In the genomic region with DNA sequence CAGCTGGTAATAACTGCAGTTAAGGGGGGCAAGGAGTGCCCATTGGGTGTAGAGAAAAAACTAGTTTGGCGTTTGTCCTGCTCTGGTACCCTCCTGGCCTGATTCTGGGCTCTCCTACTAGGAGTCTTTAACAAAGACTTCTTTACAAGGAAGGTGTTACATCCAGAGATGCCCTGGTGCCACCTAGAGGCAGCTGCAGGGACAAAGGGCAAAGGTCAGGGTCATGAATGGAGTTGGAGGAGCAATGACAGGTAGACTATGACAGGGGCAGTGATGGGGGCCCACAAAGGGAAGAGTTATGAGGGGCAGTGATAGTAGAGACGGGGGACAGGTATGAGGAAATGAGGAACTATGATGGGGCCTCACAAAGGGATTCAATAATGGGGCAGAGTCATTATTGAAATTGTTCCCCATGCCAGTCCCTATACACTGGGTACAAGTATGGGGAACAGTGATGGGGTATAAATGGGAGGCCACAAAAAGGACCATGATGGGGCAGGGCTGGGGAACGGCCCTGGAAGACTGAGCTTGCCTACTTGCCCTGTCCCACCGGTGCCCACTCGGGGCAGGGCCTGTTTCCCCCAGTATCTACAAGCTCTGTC, we compare ENCODE assay signal across 10 cellular contexts. TPM values are rescaled to one million over a fixed set of nuclear protein-coding genes. Genes with fewer than 3 reads are reported as not detected.
DNase-seq lines count a peak whose midpoint lies in the region; ATAC-seq and TF ChIP-seq lines count a peak whose summit lies in the region.
"Had no signal": no experiment of that assay in that cellular context is flagged by ENCODE, and none has a peak within 500 bp of the region (broad histone marks: within the 10 kb centered on the region; RNA-seq: fewer than 3 reads in every experiment).

No MANE protein-coding gene starts in this region.

- DNase-seq in ELR (ENCODE audit: low read depth) (peak; percentile 37), NCI-H1105 (lab: John Stamatoyannopoulos, UW) (peak; percentile 23), fibroblast of villous mesenchyme (ENCODE audit: low read depth) (peak; percentile 16), NCI-H345 treated with DMSO at 0.1 percent for 48 hours (lab: John Stamatoyannopoulos, UW; ENCODE audit: unreplicated experiment) (no peak), DMS79 (lab: John Stamatoyannopoulos, UW) (no peak)
- peak; percentile 84 for DNase-seq in activated CD8-positive, alpha-beta T cell treated with anti-CD3 and anti-CD28 coated beads for 36 hours
- DNase-seq in stimulated activated CD4-positive, alpha-beta T cell treated with anti-CD3 and anti-CD28 coated beads, Interleukin-15, amount 100 ng/mL, for 48 hours (ENCODE audit: low read depth in 2 of 2) = peak; percentile 40 to 43

- no peak overlapping the region for H3K4me3 Mint-ChIP-seq in activated CD8-positive, alpha-beta T cell treated with anti-CD3 and anti-CD28 coated beads for 36 hours

- peak; percentile 58 for TF ChIP-seq CTCF in activated CD8-positive, alpha-beta T cell treated with anti-CD3 and anti-CD28 coated beads for 36 hours (IDR thresholded peaks at IDR 0.05)
- TF ChIP-seq CTCF in fibroblast of villous mesenchyme (IDR thresholded peaks at IDR 0.05; ENCODE audit: insufficient read depth, low read depth, low read length) = peak; percentile 35

- POLR2A ChIA-PET in activated CD8-positive, alpha-beta T cell treated with anti-CD3 and anti-CD28 coated beads for 36 hours (lab: Charles Lee) = interaction anchor here (0.6 to 2.9 kb wide), 2 partner anchors 29 to 65 kb away, joined by 3 to 14 read pairs; partner anchors contain the start of gene QRICH1

- no peak overlapping the region for H3K4me3 ChIP-seq in fibroblast of villous mesenchyme (ENCODE audit: low read depth, low read length)
- H3K4me3 ChIP-seq: psoas muscle, SJCRH30 had no signal

- intact Hi-C loops in activated CD8-positive, alpha-beta T cell treated with anti-CD3 and anti-CD28 coated beads for 36 hours (cut with micrococcal nuclease) = loop anchor here (2.0 kb wide), 1 partner anchor 63 kb away; the partner anchor contains the start of gene QRICH1

- H3K27me3 Mint-ChIP-seq in activated CD8-positive, alpha-beta T cell treated with anti-CD3 and anti-CD28 coated beads for 36 hours = no peaks in the 10 kb centered on the region

- H3K4me1 Mint-ChIP-seq in activated CD8-positive, alpha-beta T cell treated with anti-CD3 and anti-CD28 coated beads for 36 hours (ENCODE audit: low read depth) = peaks cover 19% of the 10 kb centered on the region

- H3K36me3 Mint-ChIP-seq in activated CD8-positive, alpha-beta T cell treated with anti-CD3 and anti-CD28 coated beads for 36 hours (ENCODE audit: low read depth) = peaks cover 6% of the 10 kb centered on the region

- H3K9me3 Mint-ChIP-seq in activated CD8-positive, alpha-beta T cell treated with anti-CD3 and anti-CD28 coated beads for 36 hours = no peaks in the 10 kb centered on the region

- H3K27ac Mint-ChIP-seq in activated CD8-positive, alpha-beta T cell treated with anti-CD3 and anti-CD28 coated beads for 36 hours = peak overlapping the region; percentile 14

- CTCF ChIA-PET in activated CD8-positive, alpha-beta T cell treated with anti-CD3 and anti-CD28 coated beads for 36 hours (lab: Charles Lee) = interaction anchor here (1.2 to 2.7 kb wide), 7 partner anchors 10 to 291 kb away, joined by 3 to 17 read pairs (median 5); partner anchors contain the start of genes KLHDC8B, QRICH1 and USP19

- ATAC-seq in activated CD8-positive, alpha-beta T cell treated with anti-CD3 and anti-CD28 coated beads for 36 hours = peak; percentile 90
- no peak for ATAC-seq in HG02798 (IDR thresholded peaks at IDR 0.05; ENCODE audit: poor library complexity, unreplicated experiment)

RNA-seq across cellular contexts. Expression of gene CCDC71, which starts 7.9 kb away (rescaled TPM):
- total RNA-seq in activated CD8-positive, alpha-beta T cell treated with anti-CD3 and anti-CD28 coated beads for 36 hours = 10 to 100 TPM; 18.1 to 18.7 TPM
- 22.9 and 24.2 TPM in 2 replicates for total RNA-seq in fibroblast of villous mesenchyme

RNA-seq across cellular contexts. Expression of gene KLHDC8B, which starts 13.2 kb away (rescaled TPM):
- 1 to 10 TPM; 1.3 to 2.2 TPM for total RNA-seq in activated CD8-positive, alpha-beta T cell treated with anti-CD3 and anti-CD28 coated beads for 36 hours
- total RNA-seq in fibroblast of villous mesenchyme = 19.4 and 22.9 TPM in 2 replicates

RNA-seq across cellular contexts. Expression of gene LAMB2, which starts 25.4 kb away (rescaled TPM):
- total RNA-seq in activated CD8-positive, alpha-beta T cell treated with anti-CD3 and anti-CD28 coated beads for 36 hours = not detected
- 369 and 378 TPM in 2 replicates for total RNA-seq in fibroblast of villous mesenchyme

RNA-seq across cellular contexts. Expression of gene USP19, which starts 37.6 kb away (rescaled TPM):
- total RNA-seq in activated CD8-positive, alpha-beta T cell treated with anti-CD3 and anti-CD28 coated beads for 36 hours = 10 to 100 TPM; 41.0 to 41.6 TPM
- 30.3 and 36.3 TPM in 2 replicates for total RNA-seq in fibroblast of villous mesenchyme

RNA-seq across cellular contexts. Expression of gene QARS1, which starts 53.7 kb away (rescaled TPM):
- 100 to 1,000 TPM; 270 to 282 TPM for total RNA-seq in activated CD8-positive, alpha-beta T cell treated with anti-CD3 and anti-CD28 coated beads for 36 hours
- 215 and 302 TPM in 2 replicates for total RNA-seq in fibroblast of villous mesenchyme

Comparison
In these comparisons a context has a peak if more than half of its experiments do, and no peak if none do; other contexts are left out.
1. DNase-seq: peak in ELR (single experiment), NCI-H1105 (single experiment), activated CD8-positive, alpha-beta T cell treated with anti-CD3 and anti-CD28 coated beads for 36 hours (single experiment), fibroblast of villous mesenchyme (single experiment) and stimulated activated CD4-positive, alpha-beta T cell treated with anti-CD3 and anti-CD28 coated beads, Interleukin-15, amount 100 ng/mL, for 48 hours (2 of 2); none in NCI-H345 treated with DMSO at 0.1 percent for 48 hours (single experiment) and DMS79 (single experiment).
2. RNA of gene LAMB2, which starts 25.4 kb away (total RNA-seq): 369 to 378 TPM in fibroblast of villous mesenchyme; not detected in activated CD8-positive, alpha-beta T cell treated with anti-CD3 and anti-CD28 coated beads for 36 hours; every median in the first group is over 100 times any median in the second.